In the genomic region with DNA sequence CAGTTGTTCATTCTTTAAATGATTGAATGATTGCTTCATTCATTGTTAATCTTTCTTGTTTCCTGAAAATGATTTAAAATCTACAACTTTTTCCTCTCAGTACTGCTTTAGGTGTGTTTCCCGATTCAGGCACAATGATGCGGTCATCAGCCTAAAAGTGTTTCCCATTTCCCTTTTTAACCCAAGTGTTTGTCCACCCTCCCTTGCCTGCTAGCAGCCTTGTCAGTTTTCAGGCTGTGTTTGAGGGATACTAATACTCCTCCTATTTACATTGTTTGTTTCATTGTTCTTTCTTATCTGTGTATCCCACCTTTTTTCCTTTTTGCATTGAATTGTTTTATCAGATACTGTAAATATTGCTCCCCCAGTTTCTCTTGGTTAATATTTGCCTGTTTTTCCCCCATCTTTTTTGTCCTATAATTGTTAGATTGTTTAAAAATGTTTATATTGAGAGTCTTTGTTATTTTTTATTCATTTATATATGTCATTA, we compare ENCODE assay signal across 27 cellular contexts.
A peak's percentile ranks its signal among the peaks of the same experiment; 100 is the strongest.
DNase-seq lines count a peak whose midpoint lies in the region; FAIRE-seq and TF ChIP-seq lines count a peak whose summit lies in the region.
"Had no signal": no experiment of that assay in that cellular context is flagged by ENCODE, and none has a peak within 500 bp of the region (broad histone marks: within the 10 kb centered on the region; RNA-seq: fewer than 3 reads in every experiment).

No MANE protein-coding gene starts in this region.

- no peak overlapping the region for H3K4me3 Mint-ChIP-seq in activated T-cell treated with anti-CD3 and anti-CD28 coated beads, Interleukin-2, amount 50 U/mL, for 24 hours
- H3K4me3 Mint-ChIP-seq in HFFc6 (no peak overlapping the region), chondrocyte (ENCODE audit: unreplicated experiment) (no peak overlapping the region), nephron progenitor cell (no peak overlapping the region)
- H3K4me3 Mint-ChIP-seq: activated naive CD4-positive, alpha-beta T cell treated with anti-CD3 and anti-CD28 coated beads, Interleukin-2, amount 10 ng/mL, durations not matched to agents 7 days and 5 days; neural crest cell had no signal

- H3K9me3 Mint-ChIP-seq in activated T-cell treated with anti-CD3 and anti-CD28 coated beads, Interleukin-2, amount 50 U/mL, for 24 hours: peaks cover 2% of the 10 kb centered on the region
- H3K9me3 Mint-ChIP-seq in HFFc6 (no peaks in the 10 kb centered on the region), chondrocyte (ENCODE audit: low read depth) (no peaks in the 10 kb centered on the region), nephron progenitor cell (no peaks in the 10 kb centered on the region)
- H3K9me3 Mint-ChIP-seq: activated naive CD4-positive, alpha-beta T cell treated with anti-CD3 and anti-CD28 coated beads, Interleukin-2, amount 10 ng/mL, durations not matched to agents 7 days and 5 days; neural crest cell had no signal

- TF ChIP-seq CTCF in HFFc6 (IDR thresholded peaks at IDR 0.05): no peak
- TF ChIP-seq CTCF in chondrocyte (IDR thresholded peaks at IDR 0.05): no peak
- no peak for TF ChIP-seq CTCF in nephron progenitor cell (IDR thresholded peaks at IDR 0.05)

- DNase-seq in activated T-cell treated with anti-CD3 and anti-CD28 coated beads, Interleukin-2, amount 50 U/mL, for 24 hours: no peak
- DNase-seq in activated T-cell treated with anti-CD3 and anti-CD28 coated beads for 4 hours (no peak), HFFc6 (no peak), chondrocyte (ENCODE audit: low spot score) (no peak), nephron progenitor cell (no peak), foreskin melanocyte (no peak), frontal cortex (ENCODE audit: low spot score in 2 of 2) (no peak), NCI-H345 treated with DMSO at 0.1 percent for 48 hours (lab: John Stamatoyannopoulos, UW; ENCODE audit: unreplicated experiment) (no peak)
- DNase-seq: activated CD4-positive, alpha-beta T cell treated with anti-CD3 and anti-CD28 coated beads, Interleukin-2, amount 50 U/mL, for 4 hours; activated naive CD4-positive, alpha-beta T cell treated with anti-CD3 and anti-CD28 coated beads, Interleukin-2, amount 10 ng/mL, durations not matched to agents 7 days and 5 days; amygdala; brain microvascular endothelial cell; COR-L47; DMS79; H7; Kasumi-1; left colon; NCI-H1694; NCI-H82; PC-3; retina; SK-N-SH; stimulated activated naive CD4-positive, alpha-beta T cell treated with Interleukin-2 at 50 U/mL for 16 hours had no signal

- H3K27me3 Mint-ChIP-seq in activated T-cell treated with anti-CD3 and anti-CD28 coated beads, Interleukin-2, amount 50 U/mL, for 24 hours: no peaks in the 10 kb centered on the region
- H3K27me3 Mint-ChIP-seq in HFFc6 (ENCODE audit: insufficient read depth) (no peaks in the 10 kb centered on the region; the same call in none of the 2 replicates), chondrocyte (ENCODE audit: low read depth) (no peaks in the 10 kb centered on the region), nephron progenitor cell (ENCODE audit: low read depth, poor library complexity) (no peaks in the 10 kb centered on the region)
- H3K27me3 Mint-ChIP-seq: activated naive CD4-positive, alpha-beta T cell treated with anti-CD3 and anti-CD28 coated beads, Interleukin-2, amount 10 ng/mL, durations not matched to agents 7 days and 5 days had no signal

- H3K36me3 Mint-ChIP-seq in activated T-cell treated with anti-CD3 and anti-CD28 coated beads, Interleukin-2, amount 50 U/mL, for 24 hours (ENCODE audit: low read depth): peaks cover 22% of the 10 kb centered on the region
- H3K36me3 Mint-ChIP-seq in HFFc6 (ENCODE audit: low read depth): peaks cover 22% of the 10 kb centered on the region
- peaks cover 8% of the 10 kb centered on the region for H3K36me3 Mint-ChIP-seq in chondrocyte (ENCODE audit: low read depth)
- H3K36me3 Mint-ChIP-seq in nephron progenitor cell (ENCODE audit: low read depth): peaks cover 70% of the 10 kb centered on the region

- peak overlapping the region; percentile 11 for H3K27ac Mint-ChIP-seq in activated T-cell treated with anti-CD3 and anti-CD28 coated beads, Interleukin-2, amount 50 U/mL, for 24 hours
- H3K27ac Mint-ChIP-seq in HFFc6: peak overlapping the region; percentile 5; the same call in 1 of the 2 replicates
- H3K27ac Mint-ChIP-seq in chondrocyte (ENCODE audit: unreplicated experiment): peak overlapping the region; percentile 24
- H3K27ac Mint-ChIP-seq in nephron progenitor cell: peak overlapping the region; percentile 85
- H3K27ac Mint-ChIP-seq: activated naive CD4-positive, alpha-beta T cell treated with anti-CD3 and anti-CD28 coated beads, Interleukin-2, amount 10 ng/mL, durations not matched to agents 7 days and 5 days had no signal

- no peak for FAIRE-seq in frontal cortex (lab: Jason Lieb, UNC)
- FAIRE-seq: G401.6, TTC549, urothelium cell line had no signal

- peaks cover 8% of the 10 kb centered on the region for H3K4me1 Mint-ChIP-seq in activated T-cell treated with anti-CD3 and anti-CD28 coated beads, Interleukin-2, amount 50 U/mL, for 24 hours (ENCODE audit: low read depth)
- H3K4me1 Mint-ChIP-seq in HFFc6 (ENCODE audit: low read depth) (peaks cover 7% of the 10 kb centered on the region; the same call in 1 of the 2 replicates), chondrocyte (ENCODE audit: low read depth) (peaks cover 5% of the 10 kb centered on the region), nephron progenitor cell (no peaks in the 10 kb centered on the region)
- H3K4me1 Mint-ChIP-seq: neural crest cell had no signal

Comparison
In these comparisons a context has a peak if more than half of its experiments do, and no peak if none do; other contexts are left out.
1. H3K27ac Mint-ChIP-seq: peak in every context shown above with its lines; median percentile 85 in nephron progenitor cell; 24 in chondrocyte; 11 in activated T-cell treated with anti-CD3 and anti-CD28 coated beads, Interleukin-2, amount 50 U/mL, for 24 hours; 5 in HFFc6.